ENCODE assay signal across 25 cellular contexts in genomic region chr6:99543968-99544367, GRCh38.
"Had no signal": no experiment of that assay in that cellular context is flagged by ENCODE, and none has a peak within 500 bp of the region (broad histone marks: within the 10 kb centered on the region; RNA-seq: fewer than 3 reads in every experiment).

No MANE protein-coding gene starts in this region.

- H3K27ac ChIP-seq: esophagus squamous epithelium, heart right ventricle, lower lobe of right lung, ovary, psoas muscle, right atrium auricular region, thyroid gland, WERI-Rb-1 had no signal

- H3K36me3 ChIP-seq: ovary had no signal

- H3K27ac Mint-ChIP-seq: activated naive CD4-positive, alpha-beta T cell treated with anti-CD3 and anti-CD28 coated beads, Interleukin-2, amount 50 U/mL, for 24 hours; stimulated activated naive CD8-positive, alpha-beta T cell treated with anti-CD3 and anti-CD28 coated beads, Interleukin-15, Interleukin-2, amounts not matched to agents 100 ng/mL and 50 ng/mL, for 24 hours; T-helper 2 cell treated with Interferon-gamma antibody and Interleukin-4, amounts not matched to agents 5 μg/mL and 100 μg/mL, for 36 hours had no signal

- H3K4me1 Mint-ChIP-seq: brain had no signal

- H3K4me3 ChIP-seq: esophagus squamous epithelium, heart right ventricle, lower lobe of right lung, mucosa of descending colon, ovary, psoas muscle, right atrium auricular region, thyroid gland had no signal

- H3K27me3 ChIP-seq: esophagus squamous epithelium, heart right ventricle, ovary, right atrium auricular region, thyroid gland had no signal

- H3K9me3 Mint-ChIP-seq: activated naive CD4-positive, alpha-beta T cell treated with anti-CD3 and anti-CD28 coated beads, Interleukin-2, amount 50 U/mL, for 24 hours; brain; stimulated activated naive CD8-positive, alpha-beta T cell treated with anti-CD3 and anti-CD28 coated beads, Interleukin-15, Interleukin-2, amounts not matched to agents 100 ng/mL and 50 ng/mL, for 24 hours; T-helper 2 cell treated with Interferon-gamma antibody and Interleukin-4, amounts not matched to agents 5 μg/mL and 100 μg/mL, for 36 hours had no signal

- H3K27me3 Mint-ChIP-seq: activated naive CD4-positive, alpha-beta T cell treated with anti-CD3 and anti-CD28 coated beads, Interleukin-2, amount 50 U/mL, for 24 hours; brain; stimulated activated naive CD8-positive, alpha-beta T cell treated with anti-CD3 and anti-CD28 coated beads, Interleukin-15, Interleukin-2, amounts not matched to agents 100 ng/mL and 50 ng/mL, for 24 hours had no signal

- H3K4me1 ChIP-seq: esophagus squamous epithelium, heart right ventricle, lower lobe of right lung, psoas muscle, right atrium auricular region, thyroid gland had no signal

- H3K9me3 ChIP-seq: esophagus squamous epithelium, heart right ventricle, lower lobe of right lung, mucosa of descending colon, ovary, psoas muscle, right atrium auricular region, thyroid gland had no signal

- DNase-seq: activated CD4-positive, alpha-beta T cell treated with anti-CD3 and anti-CD28 coated beads for 1 hour; activated gamma-delta T cell treated with Interleukin-2 at 50 U/mL for 16 hours; activated T-cell treated with anti-CD3 and anti-CD28 coated beads, Interleukin-2, amount 50 U/mL, for 1 hour; aorta; caudate nucleus; dermis blood vessel endothelial cell; effector CD8-positive, alpha-beta T cell; esophagus squamous epithelium; heart right ventricle; lower lobe of right lung; mesendoderm; mucosa of descending colon; ovary; psoas muscle; stimulated activated CD4-positive, alpha-beta T cell treated with anti-CD3 and anti-CD28 coated beads, Interleukin-12 subunit alpha, Interleukin-12 subunit beta, amount 100 ng/mL, for 4 hours; stimulated activated CD4-positive, alpha-beta T cell treated with anti-CD3 and anti-CD28 coated beads, Interleukin-4, amount 100 ng/mL, for 4 hours; substantia nigra; thyroid gland; WERI-Rb-1 had no signal

- ATAC-seq: heart right ventricle, left lobe of liver, lower lobe of right lung, mucosa of descending colon, psoas muscle had no signal

- H3K4me3 Mint-ChIP-seq: activated naive CD4-positive, alpha-beta T cell treated with anti-CD3 and anti-CD28 coated beads, Interleukin-2, amount 50 U/mL, for 24 hours; brain; stimulated activated naive CD8-positive, alpha-beta T cell treated with anti-CD3 and anti-CD28 coated beads, Interleukin-15, Interleukin-2, amounts not matched to agents 100 ng/mL and 50 ng/mL, for 24 hours; T-helper 2 cell treated with Interferon-gamma antibody and Interleukin-4, amounts not matched to agents 5 μg/mL and 100 μg/mL, for 36 hours had no signal
